ENCODE assay signal across 9 cellular contexts in the genomic region with DNA sequence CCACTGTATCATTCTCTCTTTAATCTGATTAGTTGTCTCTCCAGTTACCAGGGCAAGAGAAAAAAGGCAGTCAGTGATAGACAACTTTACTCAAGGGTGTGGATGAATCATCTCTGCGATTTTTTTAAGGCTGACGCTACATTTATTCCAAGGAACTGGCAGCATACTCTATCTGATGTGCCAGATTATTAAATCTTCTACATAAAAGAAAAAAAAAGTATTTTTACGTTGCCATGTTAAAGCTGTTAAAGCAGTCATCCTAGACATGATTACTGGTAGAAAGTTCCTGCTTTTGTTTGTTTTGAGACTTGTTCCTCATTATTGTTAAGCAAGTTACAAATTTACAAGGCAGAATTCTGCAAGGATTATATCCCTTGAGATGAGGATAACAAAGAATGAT.
A peak's percentile ranks its signal among the peaks of the same experiment; 100 is the strongest.
DNase-seq lines count a peak whose midpoint lies in the region; ATAC-seq and TF ChIP-seq lines count a peak whose summit lies in the region.
"Had no signal": no experiment of that assay in that cellular context is flagged by ENCODE, and none has a peak within 500 bp of the region (broad histone marks: within the 10 kb centered on the region; RNA-seq: fewer than 3 reads in every experiment).

No MANE protein-coding gene starts in this region.

- peak; percentile 14 to 73 for TF ChIP-seq EP300 in tibial nerve (IDR thresholded peaks at IDR 0.05)

- H3K27me3 ChIP-seq in tibial nerve (no peaks in the 10 kb centered on the region), testis (no peaks in the 10 kb centered on the region)
- H3K27me3 ChIP-seq: BLaER1 treated with 17β-estradiol and CSF1 and Interleukin-3, amounts not matched to agents 10 nM and 100 nM had no signal

- H3K36me3 ChIP-seq in tibial nerve: peaks cover 0 to 17% (median 0%) of the 10 kb centered on the region in 3 donors
- H3K36me3 ChIP-seq in testis (ENCODE audit: low read depth, missing control alignments): no peaks in the 10 kb centered on the region

- H3K36me3 Mint-ChIP-seq in activated T-cell treated with anti-CD3 and anti-CD28 coated beads, Interleukin-2, amount 50 U/mL, for 4 hours (ENCODE audit: insufficient read depth): peaks cover 36% of the 10 kb centered on the region

- no peaks in the 10 kb centered on the region for H3K9me3 ChIP-seq in tibial nerve
- H3K9me3 ChIP-seq in testis: no peaks in the 10 kb centered on the region

- H3K4me3 Mint-ChIP-seq in activated T-cell treated with anti-CD3 and anti-CD28 coated beads, Interleukin-2, amount 50 U/mL, for 4 hours: peak overlapping the region; percentile 11

- 38 to 50% methylated on average over 3 of the region's 3 CpGs for WGBS in tibial nerve, 2 donors
- WGBS in testis, 2 donors: 37 to 43% methylated on average over 3 of the region's 3 CpGs

- DNase-seq in activated T-cell treated with anti-CD3 and anti-CD28 coated beads, Interleukin-2, amount 50 U/mL, for 4 hours: no peak
- no peak for DNase-seq in activated T-cell treated with anti-CD3 and anti-CD28 coated beads for 4 hours
- DNase-seq in amniotic epithelial cell (ENCODE audit: low read depth): peak; percentile 84
- peak; percentile 87 for DNase-seq in iris pigment epithelial cell (ENCODE audit: low read depth)
- peak in 1 of 2 donors; percentile 35 for DNase-seq in tibial nerve (ENCODE audit: low spot score in 2 of 2)
- no peak for DNase-seq in testis
- no peak for DNase-seq in NCI-H82 treated with DMSO at 0.1 percent for 48 hours (lab: John Stamatoyannopoulos, UW; ENCODE audit: unreplicated experiment)

- no peak for TF ChIP-seq CTCF in tibial nerve (IDR thresholded peaks at IDR 0.05)
- TF ChIP-seq CTCF in testis (IDR thresholded peaks at IDR 0.05): no peak

- H3K4me1 Mint-ChIP-seq in activated T-cell treated with anti-CD3 and anti-CD28 coated beads, Interleukin-2, amount 50 U/mL, for 4 hours (ENCODE audit: low read depth): peaks cover 69% of the 10 kb centered on the region

- H3K27ac ChIP-seq in tibial nerve: peak overlapping the region in 3 of 4 donors; percentile 74 to 84 (median 77)
- H3K27ac ChIP-seq in testis: peak overlapping the region in 1 of 2 donors; percentile 22

- TF ChIP-seq POLR2A in tibial nerve (IDR thresholded peaks at IDR 0.05) (no peak), testis (IDR thresholded peaks at IDR 0.05) (no peak)

- ATAC-seq in activated T-cell treated with anti-CD3 and anti-CD28 coated beads, Interleukin-2, amount 50 U/mL, for 4 hours: peak; percentile 83
- no peak for ATAC-seq in GM21447 (IDR thresholded peaks at IDR 0.05; ENCODE audit: unreplicated experiment)

- H3K4me3 ChIP-seq in tibial nerve (no peak overlapping the region), testis (no peak overlapping the region)
- H3K4me3 ChIP-seq: BLaER1 treated with 17β-estradiol and CSF1 and Interleukin-3, amounts not matched to agents 10 nM and 100 nM had no signal

- intact Hi-C loops in testis (cut with DNase I; ENCODE audit: low total_unique reads): no loop called here

- H3K9me3 Mint-ChIP-seq in activated T-cell treated with anti-CD3 and anti-CD28 coated beads, Interleukin-2, amount 50 U/mL, for 4 hours: no peaks in the 10 kb centered on the region

- no peaks in the 10 kb centered on the region for H3K27me3 Mint-ChIP-seq in activated T-cell treated with anti-CD3 and anti-CD28 coated beads, Interleukin-2, amount 50 U/mL, for 4 hours (ENCODE audit: low read depth)

- H3K4me1 ChIP-seq in tibial nerve: peaks cover 0 to 52% (median 14%) of the 10 kb centered on the region in 4 donors
- peaks cover 14% of the 10 kb centered on the region for H3K4me1 ChIP-seq in testis

Comparison
In these comparisons a context has a peak if more than half of its experiments do, and no peak if none do; other contexts are left out.
1. DNase-seq: peak in amniotic epithelial cell (single experiment) and iris pigment epithelial cell (single experiment); none in activated T-cell treated with anti-CD3 and anti-CD28 coated beads, Interleukin-2, amount 50 U/mL, for 4 hours (single experiment), activated T-cell treated with anti-CD3 and anti-CD28 coated beads for 4 hours (single experiment), testis (single experiment) and NCI-H82 treated with DMSO at 0.1 percent for 48 hours (single experiment).